Comparison of ENCODE assay signal across 28 cellular contexts in genomic region chr1:4518621-4519020, GRCh38.
"Had no signal": no experiment of that assay in that cellular context is flagged by ENCODE, and none has a peak within 500 bp of the region (broad histone marks: within the 10 kb centered on the region; RNA-seq: fewer than 3 reads in every experiment).

No MANE protein-coding gene starts in this region.

- H3K36me3 ChIP-seq: neural progenitor cell, neutrophil, pancreas, prostate gland, right lobe of liver, sigmoid colon, stomach, thoracic aorta, thyroid gland, tibial nerve, upper lobe of right lung, uterus had no signal

- H3K27ac ChIP-seq: neural progenitor cell, neutrophil, pancreas, prostate gland, right lobe of liver, sigmoid colon, stomach, thoracic aorta, thyroid gland, tibial nerve, upper lobe of right lung, uterus had no signal

- H3K27ac Mint-ChIP-seq: naive thymus-derived CD4-positive, alpha-beta T cell; natural killer cell; stimulated activated effector memory CD8-positive, alpha-beta T cell treated with anti-CD3 and anti-CD28 coated beads, Interleukin-12 subunit alpha, Interleukin-12 subunit beta, amount 100 ng/mL, for 72 hours; stimulated activated naive B cell treated with anti-CD40 and anti-IgM and Interleukin-4, amounts not matched to agents 10 μg/mL and 1 μg/mL and 100 μg/mL, for 72 hours; stimulated activated naive CD8-positive, alpha-beta T cell treated with anti-CD3 and anti-CD28 coated beads, Interleukin-15, Interleukin-2, amounts not matched to agents 100 ng/mL and 50 ng/mL, for 24 hours had no signal

- FAIRE-seq: pancreas, small intestine had no signal

- H3K4me1 Mint-ChIP-seq: natural killer cell; stimulated activated effector memory CD8-positive, alpha-beta T cell treated with anti-CD3 and anti-CD28 coated beads, Interleukin-12 subunit alpha, Interleukin-12 subunit beta, amount 100 ng/mL, for 72 hours; stimulated activated naive B cell treated with anti-CD40 and anti-IgM and Interleukin-4, amounts not matched to agents 10 μg/mL and 1 μg/mL and 100 μg/mL, for 72 hours had no signal

- DNase-seq: naive thymus-derived CD4-positive, alpha-beta T cell; natural killer cell; nucleus accumbens; pancreas; retina; right cardiac atrium; right lobe of liver; sigmoid colon; small intestine; stimulated activated CD4-positive, alpha-beta T cell treated with anti-CD3 and anti-CD28 coated beads, Interleukin-15, amount 100 ng/mL, for 24 hours; stimulated activated CD4-positive, alpha-beta T cell treated with anti-CD3 and anti-CD28 coated beads, Interleukin-2, amount 100 ng/mL, for 24 hours; stimulated activated CD4-positive, alpha-beta T cell treated with anti-CD3 and anti-CD28 coated beads, Interleukin-2, amount 100 ng/mL, for 48 hours; stimulated activated CD4-positive, alpha-beta T cell treated with anti-CD3 and anti-CD28 coated beads, Interleukin-4, amount 100 ng/mL, for 24 hours; stimulated activated naive B cell treated with anti-CD40 and anti-IgM and Interleukin-4, amounts not matched to agents 10 μg/mL and 1 μg/mL and 100 μg/mL, for 72 hours; stimulated activated naive CD4-positive, alpha-beta T cell treated with Interleukin-2 at 50 U/mL for 16 hours; stomach; thyroid gland; upper lobe of right lung; uterus had no signal

- H3K36me3 Mint-ChIP-seq: naive thymus-derived CD4-positive, alpha-beta T cell; natural killer cell; stimulated activated effector memory CD8-positive, alpha-beta T cell treated with anti-CD3 and anti-CD28 coated beads, Interleukin-12 subunit alpha, Interleukin-12 subunit beta, amount 100 ng/mL, for 72 hours; stimulated activated naive B cell treated with anti-CD40 and anti-IgM and Interleukin-4, amounts not matched to agents 10 μg/mL and 1 μg/mL and 100 μg/mL, for 72 hours; type B pancreatic cell had no signal

- H3K9me3 Mint-ChIP-seq: natural killer cell; nephron; neural progenitor cell; stimulated activated effector memory CD8-positive, alpha-beta T cell treated with anti-CD3 and anti-CD28 coated beads, Interleukin-12 subunit alpha, Interleukin-12 subunit beta, amount 100 ng/mL, for 72 hours; stimulated activated naive CD8-positive, alpha-beta T cell treated with anti-CD3 and anti-CD28 coated beads, Interleukin-15, Interleukin-2, amounts not matched to agents 100 ng/mL and 50 ng/mL, for 24 hours; type B pancreatic cell had no signal

- H3K4me1 ChIP-seq: neural progenitor cell, prostate gland, right lobe of liver, sigmoid colon, stomach, thyroid gland, upper lobe of right lung, uterus had no signal

- H3K27me3 ChIP-seq: neural progenitor cell, neutrophil, pancreas, right lobe of liver, sigmoid colon, thyroid gland, tibial nerve, uterus had no signal

- H3K4me2 ChIP-seq: neural progenitor cell had no signal

- H3K9ac ChIP-seq: neural progenitor cell had no signal

- H3K4me3 Mint-ChIP-seq: naive thymus-derived CD4-positive, alpha-beta T cell; natural killer cell; nephron; neural progenitor cell; stimulated activated effector memory CD8-positive, alpha-beta T cell treated with anti-CD3 and anti-CD28 coated beads, Interleukin-12 subunit alpha, Interleukin-12 subunit beta, amount 100 ng/mL, for 72 hours; stimulated activated naive B cell treated with anti-CD40 and anti-IgM and Interleukin-4, amounts not matched to agents 10 μg/mL and 1 μg/mL and 100 μg/mL, for 72 hours; stimulated activated naive CD8-positive, alpha-beta T cell treated with anti-CD3 and anti-CD28 coated beads, Interleukin-15, Interleukin-2, amounts not matched to agents 100 ng/mL and 50 ng/mL, for 24 hours; type B pancreatic cell had no signal

- H3K9me3 ChIP-seq: neutrophil, pancreas, prostate gland, right lobe of liver, sigmoid colon, stomach, thoracic aorta, thyroid gland, tibial nerve, upper lobe of right lung, uterus had no signal

- H3K4me3 ChIP-seq: neural progenitor cell, pancreas, prostate gland, right lobe of liver, sigmoid colon, stomach, thoracic aorta, thyroid gland, tibial nerve, upper lobe of right lung, uterus had no signal

- H2AFZ ChIP-seq: neural progenitor cell had no signal
